ENCODE assay signal across 8 cellular contexts in genomic region chr10:122461729-122462532, GRCh38. TPM values are rescaled to one million over a fixed set of nuclear protein-coding genes. Genes with fewer than 3 reads are reported as not detected.
DNase-seq lines count a peak whose midpoint lies in the region; ATAC-seq and TF ChIP-seq lines count a peak whose summit lies in the region.

No MANE protein-coding gene starts in this region.

- intact Hi-C loops in breast epithelium (cut with DNase I; ENCODE audit: low total_unique reads), result no loop called here

- H3K4me3 ChIP-seq in breast epithelium (peak overlapping the region; percentile 72 to 91 (median 81)), subcutaneous abdominal adipose tissue (ENCODE audit: low read depth in 1 of 5, low read length in 5 of 5) (peak overlapping the region; percentile 74 to 91 (median 85))

- H3K36me3 ChIP-seq in breast epithelium (no peaks in the 10 kb centered on the region), subcutaneous abdominal adipose tissue (ENCODE audit: control insufficient read depth in 5 of 5, insufficient read depth in 5 of 5, low read length in 5 of 5) (peaks cover 0 to 2% (median 0%) of the 10 kb centered on the region in 5 donors)

- peak overlapping the region in 4 of 5 donors; percentile 58 to 73 (median 70) for H3K9ac ChIP-seq in subcutaneous abdominal adipose tissue (ENCODE audit: low read length in 5 of 5)

- DNase-seq in NCI-H748 (lab: John Stamatoyannopoulos, UW; ENCODE audit: unreplicated experiment) (peak; percentile 49), NCI-H748 treated with DMSO at 0.1 percent for 48 hours (lab: John Stamatoyannopoulos, UW) (no peak), breast epithelium (ENCODE audit: low spot score in 2 of 2) (no peak), left lobe of liver (ENCODE audit: low spot score) (peak; percentile 80), NCI-H446 treated with DMSO at 0.1 percent for 48 hours (lab: John Stamatoyannopoulos, UW) (no peak), cerebellum (ENCODE audit: low spot score) (no peak)

- TF ChIP-seq CTCF in breast epithelium (IDR thresholded peaks at IDR 0.05), result no peak

- peak; percentile 80 for ATAC-seq in left lobe of liver
- ATAC-seq in HG02852 (IDR thresholded peaks at IDR 0.05; ENCODE audit: unreplicated experiment), result no peak

- H3K4me1 ChIP-seq in breast epithelium (peaks cover 4 to 6% of the 10 kb centered on the region in 2 donors), subcutaneous abdominal adipose tissue (ENCODE audit: control insufficient read depth in 5 of 5, insufficient read depth in 5 of 5, low read length in 5 of 5) (peaks cover 9 to 62% (median 54%) of the 10 kb centered on the region in 5 donors)

- no peaks in the 10 kb centered on the region for H3K27me3 ChIP-seq in breast epithelium
- H3K27me3 ChIP-seq in subcutaneous abdominal adipose tissue (ENCODE audit: control insufficient read depth in 5 of 5, insufficient read depth in 4 of 5, low read length in 5 of 5), result no peaks in the 10 kb centered on the region

- no peak for TF ChIP-seq POLR2A in breast epithelium (IDR thresholded peaks at IDR 0.05)

- H3K9me3 ChIP-seq in breast epithelium, result no peaks in the 10 kb centered on the region
- no peaks in the 10 kb centered on the region for H3K9me3 ChIP-seq in subcutaneous abdominal adipose tissue (ENCODE audit: control insufficient read depth in 5 of 5, low read length in 5 of 5)

- H3K27ac ChIP-seq in breast epithelium (peak overlapping the region; percentile 75 to 76), subcutaneous abdominal adipose tissue (ENCODE audit: low read depth, low read length) (peak overlapping the region; percentile 77)

RNA-seq across cellular contexts. Expression of gene HTRA1, which starts 0.6 kb away (rescaled TPM):
- total RNA-seq in breast epithelium (100 to 1,000 TPM; 116 to 347 (median 152) TPM), left lobe of liver (83.1 TPM), cerebellum (18.8 TPM)

RNA-seq across cellular contexts. Expression of gene ARMS2, which starts 7.5 kb away (rescaled TPM):
- total RNA-seq in breast epithelium (not detected), left lobe of liver (not detected), cerebellum (not detected)

Comparison
In these comparisons a context has a peak if more than half of its experiments do, and no peak if none do; other contexts are left out.
1. DNase-seq: peak in NCI-H748 (single experiment) and left lobe of liver (single experiment); none in NCI-H748 treated with DMSO at 0.1 percent for 48 hours (single experiment), breast epithelium (0 of 2), NCI-H446 treated with DMSO at 0.1 percent for 48 hours (single experiment) and cerebellum (single experiment).